8 cellular contexts compared by ENCODE assay signal in genomic region chr17:48611681-48612455, GRCh38. TPM values are rescaled to one million over a fixed set of nuclear protein-coding genes. Genes with fewer than 3 reads are reported as not detected.
DNase-seq lines count a peak whose midpoint lies in the region; ATAC-seq and TF ChIP-seq lines count a peak whose summit lies in the region.

No MANE protein-coding gene starts in this region.

- no peak overlapping the region for H3K27ac ChIP-seq in effector memory CD4-positive, alpha-beta T cell (ENCODE audit: insufficient read depth, low read length, poor library complexity, severe bottlenecking)

- peaks cover 18% of the 10 kb centered on the region for H3K36me3 Mint-ChIP-seq in stimulated activated effector memory CD8-positive, alpha-beta T cell treated with anti-CD3 and anti-CD28 coated beads, Interleukin-12 subunit alpha, Interleukin-12 subunit beta, amount 100 ng/mL, for 72 hours
- H3K36me3 Mint-ChIP-seq in osteocyte (ENCODE audit: unreplicated experiment) = no peaks in the 10 kb centered on the region

- peaks cover 49% of the 10 kb centered on the region for H3K4me1 ChIP-seq in effector memory CD4-positive, alpha-beta T cell (ENCODE audit: control insufficient read depth, insufficient read depth, low read length, poor library complexity, severe bottlenecking)

- H3K4me3 Mint-ChIP-seq in stimulated activated effector memory CD8-positive, alpha-beta T cell treated with anti-CD3 and anti-CD28 coated beads, Interleukin-12 subunit alpha, Interleukin-12 subunit beta, amount 100 ng/mL, for 72 hours = peak overlapping the region; percentile 94
- H3K4me3 Mint-ChIP-seq in osteocyte (ENCODE audit: unreplicated experiment) = no peak overlapping the region

- H3K4me1 Mint-ChIP-seq in stimulated activated effector memory CD8-positive, alpha-beta T cell treated with anti-CD3 and anti-CD28 coated beads, Interleukin-12 subunit alpha, Interleukin-12 subunit beta, amount 100 ng/mL, for 72 hours = peaks cover 54% of the 10 kb centered on the region
- H3K4me1 Mint-ChIP-seq in osteocyte (ENCODE audit: unreplicated experiment) = peaks cover 20% of the 10 kb centered on the region

- no peaks in the 10 kb centered on the region for H3K9me3 ChIP-seq in effector memory CD4-positive, alpha-beta T cell (ENCODE audit: control insufficient read depth, low read length)

- H3K4me3 ChIP-seq in effector memory CD4-positive, alpha-beta T cell (ENCODE audit: insufficient read depth, low read depth, low read length, poor library complexity, severe bottlenecking) = peak overlapping the region; percentile 60

- H3K27me3 ChIP-seq in effector memory CD4-positive, alpha-beta T cell (replicated peaks; ENCODE audit: control insufficient read depth, insufficient read depth, low read length, poor library complexity, severe bottlenecking) = peaks cover 70% of the 10 kb centered on the region

- DNase-seq in NCI-H1417 (lab: John Stamatoyannopoulos, UW) (peak; percentile 93 to 96 (median 94)), NCI-H1417 treated with DMSO at 0.1 percent for 48 hours (lab: John Stamatoyannopoulos, UW) (no peak), NCI-H345 treated with DMSO at 0.1 percent for 48 hours (lab: John Stamatoyannopoulos, UW; ENCODE audit: unreplicated experiment) (peak; percentile 87), osteocyte (ENCODE audit: extremely low spot score, unreplicated experiment) (no peak), retina (no peak)
- no peak for DNase-seq in effector memory CD4-positive, alpha-beta T cell
- DNase-seq in stimulated activated effector memory CD8-positive, alpha-beta T cell treated with anti-CD3 and anti-CD28 coated beads, Interleukin-12 subunit alpha, Interleukin-12 subunit beta, amount 100 ng/mL, for 72 hours (ENCODE audit: low spot score in 2 of 2) = no peak
- no peak for DNase-seq in activated effector memory CD4-positive, alpha-beta T cell treated with Interleukin-2 at 50 U/mL for 16 hours

- no peak overlapping the region for H3K27ac Mint-ChIP-seq in stimulated activated effector memory CD8-positive, alpha-beta T cell treated with anti-CD3 and anti-CD28 coated beads, Interleukin-12 subunit alpha, Interleukin-12 subunit beta, amount 100 ng/mL, for 72 hours
- H3K27ac Mint-ChIP-seq in osteocyte (ENCODE audit: unreplicated experiment) = no peak overlapping the region

- H3K27me3 Mint-ChIP-seq in osteocyte (ENCODE audit: unreplicated experiment) = peaks cover 84% of the 10 kb centered on the region

- TF ChIP-seq CTCF in osteocyte (IDR thresholded peaks at IDR 0.05) = no peak

- H3K36me3 ChIP-seq in effector memory CD4-positive, alpha-beta T cell (ENCODE audit: control insufficient read depth, insufficient read depth, low read length) = no peaks in the 10 kb centered on the region

- no peak for ATAC-seq in stimulated activated effector memory CD8-positive, alpha-beta T cell treated with anti-CD3 and anti-CD28 coated beads, Interleukin-12 subunit alpha, Interleukin-12 subunit beta, amount 100 ng/mL, for 72 hours

- H3K9me3 Mint-ChIP-seq in stimulated activated effector memory CD8-positive, alpha-beta T cell treated with anti-CD3 and anti-CD28 coated beads, Interleukin-12 subunit alpha, Interleukin-12 subunit beta, amount 100 ng/mL, for 72 hours = no peaks in the 10 kb centered on the region
- H3K9me3 Mint-ChIP-seq in osteocyte (ENCODE audit: unreplicated experiment) = no peaks in the 10 kb centered on the region

RNA-seq across cellular contexts. Expression of gene HOXB7, which starts 1.1 kb away (rescaled TPM):
- not detected in 2 replicates for total RNA-seq in osteocyte

RNA-seq across cellular contexts. Expression of gene HOXB8, which starts 3.2 kb away (rescaled TPM):
- not detected in 2 replicates for total RNA-seq in osteocyte

RNA-seq across cellular contexts. Expression of gene HOXB6, which starts 7.1 kb away (rescaled TPM):
- not detected in 2 replicates for total RNA-seq in osteocyte

RNA-seq across cellular contexts. Expression of gene HOXB9, which starts 14.3 kb away (rescaled TPM):
- not detected in 2 replicates for total RNA-seq in osteocyte

RNA-seq across cellular contexts. Expression of gene HOXB5, which starts 18.3 kb away (rescaled TPM):
- not detected in 2 replicates for total RNA-seq in osteocyte

Comparison
In these comparisons a context has a peak if more than half of its experiments do, and no peak if none do; other contexts are left out.
1. DNase-seq: peak in NCI-H1417 (3 of 3) and NCI-H345 treated with DMSO at 0.1 percent for 48 hours (single experiment); none in NCI-H1417 treated with DMSO at 0.1 percent for 48 hours (single experiment), effector memory CD4-positive, alpha-beta T cell (0 of 3), stimulated activated effector memory CD8-positive, alpha-beta T cell treated with anti-CD3 and anti-CD28 coated beads, Interleukin-12 subunit alpha, Interleukin-12 subunit beta, amount 100 ng/mL, for 72 hours (0 of 2), activated effector memory CD4-positive, alpha-beta T cell treated with Interleukin-2 at 50 U/mL for 16 hours (single experiment), osteocyte (single experiment) and retina (single experiment).